In the genomic region with DNA sequence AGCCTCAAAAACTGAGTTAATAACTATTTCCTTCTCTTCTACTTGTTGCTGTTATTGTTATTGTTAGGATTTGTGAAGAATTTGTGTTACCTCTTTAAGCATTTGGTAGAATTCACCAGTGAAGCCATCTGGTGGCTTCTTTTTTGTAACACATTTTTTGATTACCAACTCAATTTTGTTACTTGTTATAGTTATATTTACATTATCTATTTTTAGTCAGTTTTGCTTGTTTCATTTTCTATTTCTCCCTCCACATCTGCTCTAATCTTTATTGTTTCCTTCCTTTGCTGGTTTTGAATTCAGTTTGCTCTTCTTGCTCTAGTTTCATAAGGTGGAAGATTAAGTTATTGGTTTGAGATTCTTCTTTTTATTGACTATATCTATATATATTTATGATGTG, we compare ENCODE assay signal across 13 cellular contexts. TPM values are rescaled to one million over a fixed set of nuclear protein-coding genes. Genes with fewer than 3 reads are reported as not detected.
DNase-seq lines count a peak whose midpoint lies in the region; ATAC-seq and FAIRE-seq lines count a peak whose summit lies in the region.
"Had no signal": no experiment of that assay in that cellular context is flagged by ENCODE, and none has a peak within 500 bp of the region (broad histone marks: within the 10 kb centered on the region; RNA-seq: fewer than 3 reads in every experiment).

No MANE protein-coding gene starts in this region.

- no peaks in the 10 kb centered on the region for H3K36me3 ChIP-seq in naive thymus-derived CD4-positive, alpha-beta T cell (ENCODE audit: control insufficient read depth in 2 of 3, insufficient read depth in 3 of 3, low read length in 3 of 3)

- H3K27ac ChIP-seq in naive thymus-derived CD4-positive, alpha-beta T cell (ENCODE audit: low read depth, low read length) = no peak overlapping the region

- POLR2A ChIA-PET in naive thymus-derived CD4-positive, alpha-beta T cell (lab: Charles Lee) = interaction anchor here (1.2 kb wide), 1 partner anchor 8 kb away, joined by 3 read pairs; no protein-coding TSS in a partner anchor

- DNase-seq in activated CD4-positive, alpha-beta T cell treated with anti-CD3 and anti-CD28 coated beads, Interleukin-2, amount 10 ng/mL, durations not matched to agents 24 days and 14 days = no peak
- no peak for DNase-seq in activated CD4-positive, alpha-beta T cell treated with anti-CD3 and anti-CD28 coated beads, Interleukin-2, amount 50 U/mL, for 48 hours
- no peak for DNase-seq in T-helper 2 cell treated with Interferon-gamma antibody and Interleukin-4, amounts not matched to agents 5 μg/mL and 100 μg/mL, for 36 hours (ENCODE audit: low spot score)
- no peak for DNase-seq in naive thymus-derived CD4-positive, alpha-beta T cell
- DNase-seq in RCC 7860 (ENCODE audit: low spot score) (no peak), SKM-1 treated with dmso at 0.1 percent for 144 hours (lab: John Stamatoyannopoulos, UW; ENCODE audit: unreplicated experiment) (no peak), AG08396 (ENCODE audit: low spot score) (no peak)
- DNase-seq: activated CD4-positive, alpha-beta T cell treated with anti-CD3 and anti-CD28 coated beads, Interleukin-2, amount 50 U/mL, for 1 hour; DND-41; NCI-H187 had no signal

- intact Hi-C loops in activated CD4-positive, alpha-beta T cell treated with anti-CD3 and anti-CD28 coated beads, Interleukin-2, amount 10 ng/mL, durations not matched to agents 24 days and 14 days (cut with micrococcal nuclease) = loop anchor here (1.0 to 10.0 kb wide), 2 partner anchors 140 to 677 kb away; partner anchors contain the start of gene CD200R1
- intact Hi-C loops in naive thymus-derived CD4-positive, alpha-beta T cell (cut with micrococcal nuclease) = loop anchor here in 1 of 2 donors (5.0 kb wide), 1 partner anchor 170 kb away; no protein-coding TSS in a partner anchor

- CTCF ChIA-PET in naive thymus-derived CD4-positive, alpha-beta T cell (lab: Charles Lee) = interaction anchor here (0.7 to 0.9 kb wide), 2 partner anchors 78 to 190 kb away, joined by 3 to 5 read pairs; no protein-coding TSS in a partner anchor

- H3K4me1 ChIP-seq in naive thymus-derived CD4-positive, alpha-beta T cell (ENCODE audit: control insufficient read depth in 2 of 2, insufficient read depth in 2 of 2, low read length in 2 of 2) = no peaks in the 10 kb centered on the region

- H3K4me1 Mint-ChIP-seq in activated CD4-positive, alpha-beta T cell treated with anti-CD3 and anti-CD28 coated beads, Interleukin-2, amount 10 ng/mL, durations not matched to agents 24 days and 14 days = peaks cover 28% of the 10 kb centered on the region
- H3K4me1 Mint-ChIP-seq in T-helper 2 cell treated with Interferon-gamma antibody and Interleukin-4, amounts not matched to agents 5 μg/mL and 100 μg/mL, for 36 hours (ENCODE audit: low read depth) = peaks cover 44% of the 10 kb centered on the region
- H3K4me1 Mint-ChIP-seq in naive thymus-derived CD4-positive, alpha-beta T cell = peaks cover 17 to 42% (median 29%) of the 10 kb centered on the region in 7 donors

- no peak for FAIRE-seq in RCC 7860 (lab: Jason Lieb, UNC)

- no peak overlapping the region for H3K4me3 ChIP-seq in naive thymus-derived CD4-positive, alpha-beta T cell (ENCODE audit: low read length)

- H3K27me3 Mint-ChIP-seq in activated CD4-positive, alpha-beta T cell treated with anti-CD3 and anti-CD28 coated beads, Interleukin-2, amount 10 ng/mL, durations not matched to agents 24 days and 14 days = no peaks in the 10 kb centered on the region
- H3K27me3 Mint-ChIP-seq in T-helper 2 cell treated with Interferon-gamma antibody and Interleukin-4, amounts not matched to agents 5 μg/mL and 100 μg/mL, for 36 hours (ENCODE audit: low read depth) = no peaks in the 10 kb centered on the region
- no peaks in the 10 kb centered on the region for H3K27me3 Mint-ChIP-seq in naive thymus-derived CD4-positive, alpha-beta T cell

- H3K36me3 Mint-ChIP-seq in activated CD4-positive, alpha-beta T cell treated with anti-CD3 and anti-CD28 coated beads, Interleukin-2, amount 10 ng/mL, durations not matched to agents 24 days and 14 days (ENCODE audit: low read depth) = no peaks in the 10 kb centered on the region
- H3K36me3 Mint-ChIP-seq in T-helper 2 cell treated with Interferon-gamma antibody and Interleukin-4, amounts not matched to agents 5 μg/mL and 100 μg/mL, for 36 hours (ENCODE audit: low read depth) = peaks cover 3% of the 10 kb centered on the region
- peaks cover 0 to 2% (median 0%) of the 10 kb centered on the region in 5 donors for H3K36me3 Mint-ChIP-seq in naive thymus-derived CD4-positive, alpha-beta T cell

- H3K4me3 Mint-ChIP-seq in activated CD4-positive, alpha-beta T cell treated with anti-CD3 and anti-CD28 coated beads, Interleukin-2, amount 10 ng/mL, durations not matched to agents 24 days and 14 days = peak overlapping the region; percentile 59
- H3K4me3 Mint-ChIP-seq in T-helper 2 cell treated with Interferon-gamma antibody and Interleukin-4, amounts not matched to agents 5 μg/mL and 100 μg/mL, for 36 hours = peak overlapping the region; percentile 82
- H3K4me3 Mint-ChIP-seq in naive thymus-derived CD4-positive, alpha-beta T cell = peak overlapping the region in 9 of 10 donors; percentile 1 to 78 (median 45)

- H3K27me3 ChIP-seq in naive thymus-derived CD4-positive, alpha-beta T cell (ENCODE audit: control insufficient read depth in 2 of 2, insufficient read depth in 2 of 2, low read length in 2 of 2) = no peaks in the 10 kb centered on the region

- no peaks in the 10 kb centered on the region for H3K9me3 ChIP-seq in naive thymus-derived CD4-positive, alpha-beta T cell (ENCODE audit: control insufficient read depth in 2 of 3, low read length in 3 of 3)

- peak; percentile 54 for ATAC-seq in HG02798 (IDR thresholded peaks at IDR 0.05; ENCODE audit: poor library complexity, unreplicated experiment)
- ATAC-seq in naive thymus-derived CD4-positive, alpha-beta T cell = no peak

- H3K9me3 Mint-ChIP-seq in activated CD4-positive, alpha-beta T cell treated with anti-CD3 and anti-CD28 coated beads, Interleukin-2, amount 10 ng/mL, durations not matched to agents 24 days and 14 days = no peaks in the 10 kb centered on the region
- no peaks in the 10 kb centered on the region for H3K9me3 Mint-ChIP-seq in T-helper 2 cell treated with Interferon-gamma antibody and Interleukin-4, amounts not matched to agents 5 μg/mL and 100 μg/mL, for 36 hours
- H3K9me3 Mint-ChIP-seq in naive thymus-derived CD4-positive, alpha-beta T cell = no peaks in the 10 kb centered on the region

- peak overlapping the region; percentile 21 for H3K27ac Mint-ChIP-seq in activated CD4-positive, alpha-beta T cell treated with anti-CD3 and anti-CD28 coated beads, Interleukin-2, amount 10 ng/mL, durations not matched to agents 24 days and 14 days
- peak overlapping the region; percentile 90 for H3K27ac Mint-ChIP-seq in T-helper 2 cell treated with Interferon-gamma antibody and Interleukin-4, amounts not matched to agents 5 μg/mL and 100 μg/mL, for 36 hours
- peak overlapping the region in 4 of 9 donors; percentile 16 to 88 (median 30) for H3K27ac Mint-ChIP-seq in naive thymus-derived CD4-positive, alpha-beta T cell

RNA-seq across cellular contexts. Expression of gene SLC9C1, which starts 3.7 kb away (rescaled TPM):
- not detected in 2 replicates for total RNA-seq in activated CD4-positive, alpha-beta T cell treated with anti-CD3 and anti-CD28 coated beads, Interleukin-2, amount 10 ng/mL, durations not matched to agents 24 days and 14 days
- total RNA-seq in naive thymus-derived CD4-positive, alpha-beta T cell = not detected
- polyA plus RNA-seq in naive thymus-derived CD4-positive, alpha-beta T cell = under 1 TPM in 1 of 2 donors, not detected in 1; 0.08 TPM
- total RNA-seq: A673, RPMI7951 had no signal

RNA-seq across cellular contexts. Expression of gene CD200, which starts 35.2 kb away (rescaled TPM):
- total RNA-seq in activated CD4-positive, alpha-beta T cell treated with anti-CD3 and anti-CD28 coated beads, Interleukin-2, amount 10 ng/mL, durations not matched to agents 24 days and 14 days = 144 and 151 TPM in 2 replicates
- 1 to 10 TPM; 2.5 to 9.1 (median 2.9) TPM for total RNA-seq in naive thymus-derived CD4-positive, alpha-beta T cell
- polyA plus RNA-seq in naive thymus-derived CD4-positive, alpha-beta T cell = 1 to 10 TPM; 2.5 to 3.0 TPM
- total RNA-seq: A673 had no signal

Comparison
In these comparisons a context has a peak if more than half of its experiments do, and no peak if none do; other contexts are left out.
1. RNA of gene CD200, which starts 35.2 kb away (total RNA-seq): 144 to 151 TPM in activated CD4-positive, alpha-beta T cell treated with anti-CD3 and anti-CD28 coated beads, Interleukin-2, amount 10 ng/mL, durations not matched to agents 24 days and 14 days; 2.5 to 9.1 TPM in naive thymus-derived CD4-positive, alpha-beta T cell; every median in the first group is over 10 times any median in the second.
2. Peak in every context shown above with its lines, with median percentiles within 50 percentile points of each other: H3K4me3 Mint-ChIP-seq.